In genomic region chr12:122886851-122887816, GRCh38 we compare ENCODE assay signal across 8 cellular contexts. TPM values are rescaled to one million over a fixed set of nuclear protein-coding genes. Genes with fewer than 3 reads are reported as not detected.
A peak's percentile ranks its signal among the peaks of the same experiment; 100 is the strongest.
DNase-seq lines count a peak whose midpoint lies in the region; ATAC-seq and TF ChIP-seq lines count a peak whose summit lies in the region.

No MANE protein-coding gene starts in this region.

- H3K4me1 ChIP-seq in left lung (peaks cover 49 to 94% of the 10 kb centered on the region in 2 donors), thyroid gland (peaks cover 73 to 82% of the 10 kb centered on the region in 2 donors), ovary (ENCODE audit: insufficient read depth) (peaks cover 16% of the 10 kb centered on the region)

- WGBS in thyroid gland, 2 donors, result 73 to 87% methylated on average over 10 of the region's 10 CpGs
- WGBS in ovary, 3 donors, result 60 to 69% (median 64%) methylated on average over 10 of the region's 10 CpGs

- H3K36me3 ChIP-seq in left lung, result no peaks in the 10 kb centered on the region
- H3K36me3 ChIP-seq in thyroid gland, result no peaks in the 10 kb centered on the region
- H3K36me3 ChIP-seq in ovary, result no peaks in the 10 kb centered on the region

- no peaks in the 10 kb centered on the region for H3K27me3 ChIP-seq in left lung
- no peaks in the 10 kb centered on the region for H3K27me3 ChIP-seq in thyroid gland
- H3K27me3 ChIP-seq in ovary, result no peaks in the 10 kb centered on the region

- H3K27me3 Mint-ChIP-seq in HFFc6 (ENCODE audit: insufficient read depth), result no peaks in the 10 kb centered on the region
- H3K27me3 Mint-ChIP-seq in activated naive CD4-positive, alpha-beta T cell treated with anti-CD3 and anti-CD28 coated beads, Interleukin-2, amount 50 U/mL, for 24 hours, result no peaks in the 10 kb centered on the region

- H3K9me3 ChIP-seq in left lung (no peaks in the 10 kb centered on the region), thyroid gland (no peaks in the 10 kb centered on the region), ovary (no peaks in the 10 kb centered on the region)

- H3K9me3 Mint-ChIP-seq in HFFc6, result no peaks in the 10 kb centered on the region
- H3K9me3 Mint-ChIP-seq in activated naive CD4-positive, alpha-beta T cell treated with anti-CD3 and anti-CD28 coated beads, Interleukin-2, amount 50 U/mL, for 24 hours, result peaks cover 6% of the 10 kb centered on the region

- intact Hi-C loops in left lung (cut with DNase I) (no loop called here), thyroid gland (cut with DNase I) (no loop called here), ovary (cut with DNase I) (no loop called here)

- peaks cover 76% of the 10 kb centered on the region for H3K4me1 Mint-ChIP-seq in HFFc6 (ENCODE audit: low read depth)
- H3K4me1 Mint-ChIP-seq in activated naive CD4-positive, alpha-beta T cell treated with anti-CD3 and anti-CD28 coated beads, Interleukin-2, amount 50 U/mL, for 24 hours, result peaks cover 89% of the 10 kb centered on the region

- TF ChIP-seq EP300 in ovary (IDR thresholded peaks at IDR 0.05), result no peak

- peak overlapping the region; percentile 90 to 95 for H3K27ac ChIP-seq in left lung
- peak overlapping the region; percentile 82 to 100 (median 95) for H3K27ac ChIP-seq in thyroid gland
- no peak overlapping the region for H3K27ac ChIP-seq in ovary

- TF ChIP-seq POLR2A in thyroid gland (IDR thresholded peaks at IDR 0.05), result no peak
- no peak for TF ChIP-seq POLR2A in ovary (IDR thresholded peaks at IDR 0.05)

- peak overlapping the region; percentile 81 for H3K27ac Mint-ChIP-seq in HFFc6
- peak overlapping the region; percentile 89 for H3K27ac Mint-ChIP-seq in activated naive CD4-positive, alpha-beta T cell treated with anti-CD3 and anti-CD28 coated beads, Interleukin-2, amount 50 U/mL, for 24 hours

- H3K36me3 Mint-ChIP-seq in HFFc6 (ENCODE audit: low read depth), result no peaks in the 10 kb centered on the region
- peaks cover 2% of the 10 kb centered on the region for H3K36me3 Mint-ChIP-seq in activated naive CD4-positive, alpha-beta T cell treated with anti-CD3 and anti-CD28 coated beads, Interleukin-2, amount 50 U/mL, for 24 hours

- TF ChIP-seq CTCF in HFFc6 (IDR thresholded peaks at IDR 0.05) (no peak), left lung (IDR thresholded peaks at IDR 0.05) (no peak), thyroid gland (IDR thresholded peaks at IDR 0.05) (no peak), ovary (IDR thresholded peaks at IDR 0.05) (no peak)

- H3K4me3 ChIP-seq in left lung (no peak overlapping the region), thyroid gland (replicated peaks in 1 of 3) (no peak overlapping the region), ovary (no peak overlapping the region)

- DNase-seq in HFFc6 (peak; percentile 43), MV-4-11 (lab: John Stamatoyannopoulos, UW) (peak; percentile 84), left lung (no peak), thyroid gland (no peak), cerebellar cortex (ENCODE audit: low spot score) (no peak), ovary (no peak)

- ATAC-seq in GM18511 (IDR thresholded peaks at IDR 0.05; ENCODE audit: unreplicated experiment) (peak; percentile 91), left lung (peak; percentile 27)

- H3K4me3 Mint-ChIP-seq in HFFc6, result peak overlapping the region; percentile 67
- H3K4me3 Mint-ChIP-seq in activated naive CD4-positive, alpha-beta T cell treated with anti-CD3 and anti-CD28 coated beads, Interleukin-2, amount 50 U/mL, for 24 hours, result peak overlapping the region; percentile 80

RNA-seq across cellular contexts. Expression of gene VPS37B, which starts 8.8 kb away (rescaled TPM):
- total RNA-seq in HFFc6 (2021; fragmentation: NEBNext Ultra II Directional; extraction: Animal tissue kit (Norgen Biotek cat#: 25700)), result 10 to 100 TPM; 26.4 to 33.1 (median 28.1) TPM
- total RNA-seq in left lung (10 to 100 TPM; 33.9 to 35.8 TPM), thyroid gland (10 to 100 TPM; 35.6 to 66.1 (median 63.5) TPM), ovary (10 to 100 TPM; 11.1 to 44.3 (median 13.2) TPM)
- 10 to 100 TPM in 1 of 2 donors, 1 to 10 TPM in 1; 9.5 to 12.1 TPM for polyA plus RNA-seq in ovary

RNA-seq across cellular contexts. Expression of gene HIP1R, which starts 51.9 kb away (rescaled TPM):
- total RNA-seq in HFFc6 (2021; fragmentation: NEBNext Ultra II Directional; extraction: Animal tissue kit (Norgen Biotek cat#: 25700)), result 1 to 10 TPM; 6.7 to 9.8 (median 8.4) TPM
- 10 to 100 TPM; 32.0 to 33.1 TPM for total RNA-seq in left lung
- total RNA-seq in thyroid gland, result 10 to 100 TPM; 50.2 to 92.7 (median 56.2) TPM
- total RNA-seq in ovary, result 10 to 100 TPM in 5 of 7 donors, 1 to 10 TPM in 2; 9.0 to 20.2 (median 10.4) TPM
- polyA plus RNA-seq in ovary, result 10 to 100 TPM in 1 of 2 donors, 1 to 10 TPM in 1; 1.4 to 11.5 TPM

Comparison
In these comparisons a context has a peak if more than half of its experiments do, and no peak if none do; other contexts are left out.
1. DNase-seq: peak in HFFc6 (single experiment) and MV-4-11 (single experiment); none in left lung (0 of 2), thyroid gland (0 of 2), cerebellar cortex (single experiment) and ovary (0 of 5).
2. H3K27ac ChIP-seq: peak in left lung (2 of 2) and thyroid gland (3 of 3); none in ovary (0 of 2).